ENCODE assay signal across 1 cellular context in genomic region chr3:50617911-50618481, GRCh38.
TF ChIP-seq lines count a peak whose summit lies in the region.

No MANE protein-coding gene starts in this region.

TF ChIP-seq in endothelial cell of umbilical vein, 7 proteins besides CTCF, POLR2A, EP300 and RAD21:
- TF ChIP-seq EZH2 (IDR thresholded peaks at IDR 0.05; ENCODE audit: borderline replicate concordance, low read depth, low read length, severe bottlenecking) (no peak), JUN (IDR thresholded peaks at IDR 0.05; ENCODE audit: borderline replicate concordance, insufficient read depth, insufficient read length, low read depth) (no peak), POLR2AphosphoS5 (IDR thresholded peaks at IDR 0.05; ENCODE audit: insufficient read depth, low read depth, low read length) (no peak), FOS (IDR thresholded peaks at IDR 0.05; ENCODE audit: borderline replicate concordance, insufficient read depth, low read length) (no peak), GATA2 (IDR thresholded peaks at IDR 0.05; ENCODE audit: insufficient read depth, insufficient read length, low read depth, low read length) (no peak), MAX (IDR thresholded peaks at IDR 0.05; ENCODE audit: insufficient read depth, insufficient read length) (no peak), MYC (IDR thresholded peaks at IDR 0.05; ENCODE audit: low read depth, low read length) (no peak)
